In genomic region chr7:6639032-6639431, GRCh38 we compare ENCODE assay signal across 9 cellular contexts. TPM values are rescaled to one million over a fixed set of nuclear protein-coding genes. Genes with fewer than 3 reads are reported as not detected.
DNase-seq lines count a peak whose midpoint lies in the region; ATAC-seq and TF ChIP-seq lines count a peak whose summit lies in the region.
"Had no signal": no experiment of that assay in that cellular context is flagged by ENCODE, and none has a peak within 500 bp of the region (broad histone marks: within the 10 kb centered on the region; RNA-seq: fewer than 3 reads in every experiment).

No MANE protein-coding gene starts in this region.

- H3K4me1 Mint-ChIP-seq in T-helper 1 cell treated with Interleukin-12 subunit alpha and Interleukin-12 subunit beta and Interleukin-4 antibody, amounts not matched to agents 30 μg/mL and 1 μg/mL, for 36 hours (ENCODE audit: low read depth): peaks cover 18% of the 10 kb centered on the region
- H3K4me1 Mint-ChIP-seq in effector memory CD8-positive, alpha-beta T cell (ENCODE audit: low read depth in 2 of 2): peaks cover 29 to 32% of the 10 kb centered on the region in 2 donors

- BruUV-seq in PC-9 (replicated peaks; lab: Mats Ljungman, UMichigan): no TSS peak

- no peak overlapping the region for H3K4me3 ChIP-seq in PC-9
- H3K4me3 ChIP-seq in psoas muscle: peak overlapping the region; percentile 96
- peak overlapping the region in 11 of 59 donors; percentile 73 to 99 (median 93) for H3K4me3 ChIP-seq in dorsolateral prefrontal cortex

- H3K79me2 ChIP-seq in PC-9 (ENCODE audit: low read depth): peaks cover 32% of the 10 kb centered on the region

- H3K4me1 ChIP-seq in PC-9 (replicated peaks; ENCODE audit: insufficient read depth) (peaks cover 21% of the 10 kb centered on the region), psoas muscle (peaks cover 12% of the 10 kb centered on the region)

- H3K27ac Mint-ChIP-seq in T-helper 1 cell treated with Interleukin-12 subunit alpha and Interleukin-12 subunit beta and Interleukin-4 antibody, amounts not matched to agents 30 μg/mL and 1 μg/mL, for 36 hours: peak overlapping the region; percentile 56
- peak overlapping the region; percentile 90 to 94 for H3K27ac Mint-ChIP-seq in effector memory CD8-positive, alpha-beta T cell

- peaks cover 1% of the 10 kb centered on the region for H3K9me3 Mint-ChIP-seq in T-helper 1 cell treated with Interleukin-12 subunit alpha and Interleukin-12 subunit beta and Interleukin-4 antibody, amounts not matched to agents 30 μg/mL and 1 μg/mL, for 36 hours
- no peaks in the 10 kb centered on the region for H3K9me3 Mint-ChIP-seq in effector memory CD8-positive, alpha-beta T cell

- intact Hi-C loops in PC-9 (cut with micrococcal nuclease; ENCODE audit: unreplicated experiment) (loop anchor here (5.0 kb wide), 1 partner anchor 122 kb away; no protein-coding TSS in a partner anchor), psoas muscle (cut with DNase I) (loop anchor here in 1 of 2 donors (2.0 kb wide), 1 partner anchor 50 kb away; no protein-coding TSS in a partner anchor), dorsolateral prefrontal cortex (cut with DNase I) (loop anchor here (5.0 kb wide), 3 partner anchors 62 to 88 kb away; partner anchors contain the start of genes ZDHHC4 (in 1 of the 2) and ZNF12 (in 1 of the 2))

- H3K36me3 ChIP-seq in PC-9 (ENCODE audit: low read depth): peaks cover 13% of the 10 kb centered on the region; the same call in 1 of the 2 replicates
- H3K36me3 ChIP-seq in psoas muscle (ENCODE audit: insufficient read depth in 1 of 2, low read depth in 1 of 2): peaks cover 7 to 41% of the 10 kb centered on the region in 2 donors

- peaks cover 17% of the 10 kb centered on the region; the same call in 1 of the 2 replicates for H3F3A ChIP-seq in PC-9 (ENCODE audit: insufficient read depth, low read depth)

- no peaks in the 10 kb centered on the region for H3K9me3 ChIP-seq in PC-9 (ENCODE audit: insufficient read depth, low read depth)
- no peaks in the 10 kb centered on the region for H3K9me3 ChIP-seq in psoas muscle

- peak overlapping the region; percentile 91; the same call in 1 of the 2 replicates for H3K4me2 ChIP-seq in PC-9

- no peaks in the 10 kb centered on the region for H3K27me3 ChIP-seq in PC-9 (ENCODE audit: insufficient read depth, low read depth)
- no peaks in the 10 kb centered on the region for H3K27me3 ChIP-seq in psoas muscle (ENCODE audit: insufficient read depth in 3 of 3, low read length in 2 of 3)
- no peaks in the 10 kb centered on the region for H3K27me3 ChIP-seq in dorsolateral prefrontal cortex

- ATAC-seq in effector memory CD8-positive, alpha-beta T cell (replicated peaks): no peak
- ATAC-seq in psoas muscle: no peak
- ATAC-seq in HG03378 (IDR thresholded peaks at IDR 0.05; ENCODE audit: unreplicated experiment): no peak
- no peak for ATAC-seq in HG02763 (IDR thresholded peaks at IDR 0.05; ENCODE audit: unreplicated experiment)

- no peak for TF ChIP-seq CTCF in PC-9 (conservative IDR thresholded peaks at IDR 0.05)
- TF ChIP-seq CTCF in psoas muscle (IDR thresholded peaks at IDR 0.05): no peak
- no peak for TF ChIP-seq CTCF in dorsolateral prefrontal cortex (IDR thresholded peaks at IDR 0.05 in 54 of 56, conservative IDR thresholded peaks at IDR 0.05 in 2 of 56; ENCODE audit: low read depth in 1 of 56, partially characterized antibody in 56 of 56)

- 75 to 88% (median 78%) methylated on average over 4 of the region's 4 CpGs for WGBS in psoas muscle, 3 donors

- H3K4me3 Mint-ChIP-seq in T-helper 1 cell treated with Interleukin-12 subunit alpha and Interleukin-12 subunit beta and Interleukin-4 antibody, amounts not matched to agents 30 μg/mL and 1 μg/mL, for 36 hours: peak overlapping the region; percentile 81
- H3K4me3 Mint-ChIP-seq in effector memory CD8-positive, alpha-beta T cell: peak overlapping the region; percentile 84 to 90

- H3K27me3 Mint-ChIP-seq in T-helper 1 cell treated with Interleukin-12 subunit alpha and Interleukin-12 subunit beta and Interleukin-4 antibody, amounts not matched to agents 30 μg/mL and 1 μg/mL, for 36 hours (ENCODE audit: low read depth): no peaks in the 10 kb centered on the region
- no peaks in the 10 kb centered on the region for H3K27me3 Mint-ChIP-seq in effector memory CD8-positive, alpha-beta T cell

- CTCF ChIA-PET in PC-9 (lab: Charles Lee): no interaction called here

- no peak overlapping the region for H3K27ac ChIP-seq in PC-9
- H3K27ac ChIP-seq in psoas muscle: no peak overlapping the region
- no peak overlapping the region for H3K27ac ChIP-seq in dorsolateral prefrontal cortex

- POLR2A ChIA-PET in PC-9 (lab: Charles Lee; ENCODE audit: unreplicated experiment): no interaction called here

- no peaks in the 10 kb centered on the region for H3K9me2 ChIP-seq in PC-9 (ENCODE audit: insufficient read depth)

- H4K20me1 ChIP-seq in PC-9 (ENCODE audit: insufficient read depth): 0 out of 2 replicates have a peak, but pooled peaks cover 4% of the 10 kb centered on the region

- no peak overlapping the region for H2AFZ ChIP-seq in PC-9

- DNase-seq in T-helper 1 cell (no peak), PC-9 (no peak), psoas muscle (no peak), dorsolateral prefrontal cortex (no peak)
- DNase-seq in effector memory CD8-positive, alpha-beta T cell: no peak
- DNase-seq: stimulated activated CD8-positive, alpha-beta memory T cell treated with anti-CD3 and anti-CD28 coated beads, Interleukin-4, amount 100 ng/mL, for 48 hours had no signal

- H3K36me3 Mint-ChIP-seq in T-helper 1 cell treated with Interleukin-12 subunit alpha and Interleukin-12 subunit beta and Interleukin-4 antibody, amounts not matched to agents 30 μg/mL and 1 μg/mL, for 36 hours (ENCODE audit: low read depth): peaks cover 28% of the 10 kb centered on the region
- peaks cover 11% of the 10 kb centered on the region for H3K36me3 Mint-ChIP-seq in effector memory CD8-positive, alpha-beta T cell (ENCODE audit: insufficient read depth)

RNA-seq across cellular contexts. Expression of gene ZNF316, which starts 1.9 kb away (rescaled TPM):
- total RNA-seq in PC-9 (2021): 28.4 and 34.8 TPM in 2 replicates
- total RNA-seq in psoas muscle: 10 to 100 TPM; 13.9 to 21.7 (median 19.2) TPM
- polyA plus RNA-seq in psoas muscle: 10 to 100 TPM in 2 of 3 donors, 1 to 10 TPM in 1; 9.4 to 17.8 (median 12.7) TPM
- total RNA-seq in dorsolateral prefrontal cortex: 10 to 100 TPM; 25.1 to 74.8 (median 37.0) TPM

RNA-seq across cellular contexts. Expression of gene ZNF853, which starts 23.6 kb away (rescaled TPM):
- 7.9 and 13.5 TPM in 2 replicates for total RNA-seq in PC-9 (2021)
- total RNA-seq in psoas muscle: 10 to 100 TPM in 3 of 4 donors, 1 to 10 TPM in 1; 7.0 to 10.5 (median 10.4) TPM
- 1 to 10 TPM; 4.4 to 7.8 (median 6.7) TPM for polyA plus RNA-seq in psoas muscle
- 10 to 100 TPM; 19.7 to 52.7 (median 27.1) TPM for total RNA-seq in dorsolateral prefrontal cortex

RNA-seq across cellular contexts. Expression of gene INTS15, which starts 49.2 kb away (rescaled TPM):
- 21.4 and 28.7 TPM in 2 replicates for total RNA-seq in PC-9 (2021)
- total RNA-seq in psoas muscle: 10 to 100 TPM; 14.1 to 26.3 (median 21.3) TPM
- polyA plus RNA-seq in psoas muscle: 10 to 100 TPM; 20.3 to 46.0 (median 25.6) TPM
- 10 to 100 TPM; 24.0 to 46.8 (median 35.2) TPM for total RNA-seq in dorsolateral prefrontal cortex
